ENCODE assay signal across 20 cellular contexts in genomic region chr1:184624626-184625025, GRCh38.
DNase-seq lines count a peak whose midpoint lies in the region; ATAC-seq and TF ChIP-seq lines count a peak whose summit lies in the region.
"Had no signal": no experiment of that assay in that cellular context is flagged by ENCODE, and none has a peak within 500 bp of the region (broad histone marks: within the 10 kb centered on the region; RNA-seq: fewer than 3 reads in every experiment).

No MANE protein-coding gene starts in this region.

- H3K4me3 ChIP-seq in NB4 (ENCODE audit: low read depth, low read length) (no peak overlapping the region), choroid plexus epithelial cell (ENCODE audit: low read depth, low read length) (no peak overlapping the region), psoas muscle (no peak overlapping the region)
- H3K4me3 ChIP-seq: GM12878, lower lobe of right lung, PC-9 had no signal

- no peaks in the 10 kb centered on the region for H3K9me3 ChIP-seq in psoas muscle
- H3K9me3 ChIP-seq: lower lobe of right lung had no signal

- H3K4me1 ChIP-seq in psoas muscle: peaks cover 81% of the 10 kb centered on the region

- no peaks in the 10 kb centered on the region for H3K27me3 ChIP-seq in psoas muscle (ENCODE audit: insufficient read depth in 3 of 3, low read length in 2 of 3)

- no peak for TF ChIP-seq POLR2A in NB4 (IDR thresholded peaks at IDR 0.05; ENCODE audit: extremely low read depth, insufficient read length)

- TF ChIP-seq CTCF in NB4 (IDR thresholded peaks at IDR 0.05; ENCODE audit: low read depth, low read length) (no peak), choroid plexus epithelial cell (conservative IDR thresholded peaks at IDR 0.05; ENCODE audit: low read depth, low read length) (no peak), psoas muscle (IDR thresholded peaks at IDR 0.05) (no peak)

- DNase-seq in CD1c-positive myeloid dendritic cell (ENCODE audit: extremely low spot score) (peak; percentile 38), NB4 (ENCODE audit: low read depth) (peak; percentile 5), choroid plexus epithelial cell (ENCODE audit: low read depth) (peak; percentile 17), psoas muscle (no peak), middle frontal gyrus (ENCODE audit: extremely low spot score, low spot score) (no peak), iPS-NIHi11 (ENCODE audit: low spot score) (no peak), GOT3 (lab: John Stamatoyannopoulos, UW) (no peak)
- DNase-seq: activated CD8-positive, alpha-beta T cell treated with anti-CD3 and anti-CD28 coated beads, Interleukin-2, amount 10 ng/mL, durations not matched to agents 7 days and 5 days; central memory CD4-positive, alpha-beta T cell; effector memory CD8-positive, alpha-beta T cell; H9; lower lobe of right lung; naive thymus-derived CD4-positive, alpha-beta T cell; NCI-H187 treated with DMSO at 0.1 percent for 48 hours; NCI-H510A; stimulated activated CD4-positive, alpha-beta T cell treated with anti-CD3 and anti-CD28 coated beads, Interleukin-15, amount 100 ng/mL, for 24 hours; stimulated activated naive CD8-positive, alpha-beta T cell treated with anti-CD3 and anti-CD28 coated beads, Interleukin-15, Interleukin-2, amounts not matched to agents 100 U/mL and 50 U/mL, for 24 hours had no signal

- intact Hi-C loops in psoas muscle (cut with DNase I): no loop called here

- peaks cover 0 to 14% of the 10 kb centered on the region in 2 donors for H3K36me3 ChIP-seq in psoas muscle (ENCODE audit: insufficient read depth in 1 of 2, low read depth in 1 of 2)
- H3K36me3 ChIP-seq: lower lobe of right lung had no signal

- H3K27ac ChIP-seq in psoas muscle: peak overlapping the region; percentile 69
- H3K27ac ChIP-seq: lower lobe of right lung, PC-9 had no signal

- WGBS in psoas muscle, 3 donors: 65 to 83% (median 66%) methylated on average over 5 of the region's 5 CpGs

- ATAC-seq in psoas muscle (no peak), GM21528 (IDR thresholded peaks at IDR 0.05; ENCODE audit: low FRiP score, unreplicated experiment) (no peak)
- ATAC-seq: activated CD8-positive, alpha-beta T cell treated with anti-CD3 and anti-CD28 coated beads, Interleukin-2, amount 10 ng/mL, durations not matched to agents 7 days and 5 days; effector memory CD8-positive, alpha-beta T cell; GM12878; lower lobe of right lung; naive thymus-derived CD4-positive, alpha-beta T cell; stimulated activated naive CD8-positive, alpha-beta T cell treated with anti-CD3 and anti-CD28 coated beads, Interleukin-15, Interleukin-2, amounts not matched to agents 100 U/mL and 50 U/mL, for 24 hours had no signal

Comparison
In these comparisons a context has a peak if more than half of its experiments do, and no peak if none do; other contexts are left out.
1. DNase-seq: peak in CD1c-positive myeloid dendritic cell (single experiment), NB4 (single experiment) and choroid plexus epithelial cell (single experiment); none in psoas muscle (0 of 2), middle frontal gyrus (single experiment), iPS-NIHi11 (single experiment) and GOT3 (single experiment).